ENCODE assay signal across 2 cellular contexts in the genomic region with DNA sequence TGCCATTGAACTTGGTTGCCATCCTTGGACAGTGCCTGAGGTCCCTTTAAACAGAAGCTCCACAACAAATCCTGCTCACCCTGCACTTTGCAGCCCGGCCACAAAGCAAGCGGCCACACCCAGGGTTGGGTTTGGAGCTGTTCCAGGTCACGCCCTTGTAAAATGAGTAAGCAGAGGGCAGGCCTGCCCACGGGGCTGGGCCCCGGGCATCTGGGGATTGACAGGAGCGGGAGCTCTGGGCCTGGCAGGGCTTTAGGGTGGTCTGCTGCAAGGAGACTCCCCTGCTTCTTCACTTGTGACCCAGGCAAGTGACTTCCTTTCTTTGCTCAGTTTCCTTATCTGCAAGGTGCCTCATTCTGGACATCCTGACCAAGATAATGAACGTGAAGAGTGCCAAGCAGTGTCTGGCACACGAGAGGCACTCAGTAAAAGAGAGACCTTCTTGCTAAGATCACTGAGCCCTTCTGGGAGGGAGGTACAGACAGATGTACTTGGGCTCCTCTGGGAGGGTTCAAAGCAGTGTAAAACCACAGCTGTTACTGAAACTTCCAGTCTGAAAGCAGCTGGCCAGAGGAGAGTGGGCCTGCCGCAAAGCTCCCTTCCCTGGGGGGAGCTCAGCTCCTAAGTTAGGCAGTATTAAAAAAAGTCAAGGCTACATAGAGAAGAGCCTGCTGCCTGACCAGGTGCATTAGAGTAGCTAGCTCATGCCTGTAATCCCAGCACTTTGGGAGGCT.
TF ChIP-seq lines count a peak whose summit lies in the region.

No MANE protein-coding gene starts in this region.

TF ChIP-seq in K562, 482 proteins besides CTCF, POLR2A, EP300 and RAD21 (continues in another document):
- TF ChIP-seq, protein P1, sequence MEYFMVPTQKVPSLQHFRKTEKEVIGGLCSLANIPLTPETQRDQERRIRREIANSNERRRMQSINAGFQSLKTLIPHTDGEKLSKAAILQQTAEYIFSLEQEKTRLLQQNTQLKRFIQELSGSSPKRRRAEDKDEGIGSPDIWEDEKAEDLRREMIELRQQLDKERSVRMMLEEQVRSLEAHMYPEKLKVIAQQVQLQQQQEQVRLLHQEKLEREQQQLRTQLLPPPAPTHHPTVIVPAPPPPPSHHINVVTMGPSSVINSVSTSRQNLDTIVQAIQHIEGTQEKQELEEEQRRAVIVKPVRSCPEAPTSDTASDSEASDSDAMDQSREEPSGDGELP (CRISPR knock-in tag; IDR thresholded peaks at IDR 0.05; ENCODE audit: borderline replicate concordance), result peak; percentile 75; the same call in 1 of the 2 replicates
- peak; percentile 60; the same call in 1 of the 2 replicates for TF ChIP-seq MXI1 (IDR thresholded peaks at IDR 0.05; ENCODE audit: low read depth, low read length)
- TF ChIP-seq ZNF316 (IDR thresholded peaks at IDR 0.05), result peak; percentile 76
- no peak for TF ChIP-seq ZKSCAN8 (CRISPR knock-in tag; IDR thresholded peaks at IDR 0.05)
- peak; percentile 57 for TF ChIP-seq ARID1B (IDR thresholded peaks at IDR 0.05)
- 0 out of 2 replicates have a peak, but pooled peaks have one; percentile 9 for TF ChIP-seq RAD51 (IDR thresholded peaks at IDR 0.05; ENCODE audit: borderline replicate concordance, low read depth)
- TF ChIP-seq, protein P2, sequence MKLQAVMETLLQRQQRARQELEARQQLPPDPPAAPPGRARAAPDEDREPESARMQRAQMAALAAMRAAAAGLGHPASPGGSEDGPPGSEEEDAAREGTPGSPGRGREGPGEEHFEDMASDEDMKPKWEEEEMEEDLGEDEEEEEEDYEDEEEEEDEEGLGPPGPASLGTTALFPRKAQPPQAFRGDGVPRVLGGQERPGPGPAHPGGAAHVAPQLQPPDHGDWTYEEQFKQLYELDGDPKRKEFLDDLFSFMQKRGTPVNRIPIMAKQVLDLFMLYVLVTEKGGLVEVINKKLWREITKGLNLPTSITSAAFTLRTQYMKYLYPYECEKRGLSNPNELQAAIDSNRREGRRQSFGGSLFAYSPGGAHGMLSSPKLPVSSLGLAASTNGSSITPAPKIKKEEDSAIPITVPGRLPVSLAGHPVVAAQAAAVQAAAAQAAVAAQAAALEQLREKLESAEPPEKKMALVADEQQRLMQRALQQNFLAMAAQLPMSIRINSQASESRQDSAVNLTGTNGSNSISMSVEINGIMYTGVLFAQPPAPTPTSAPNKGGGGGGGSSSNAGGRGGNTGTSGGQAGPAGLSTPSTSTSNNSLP (IDR thresholded peaks at IDR 0.05; ENCODE audit: borderline replicate concordance, low read depth, low read length), result no peak
- no peak for TF ChIP-seq CREM (IDR thresholded peaks at IDR 0.05; ENCODE audit: low read depth)
- TF ChIP-seq FOSL1 (tag; conservative IDR thresholded peaks at IDR 0.05), result peak; percentile 73
- TF ChIP-seq, protein P3, sequence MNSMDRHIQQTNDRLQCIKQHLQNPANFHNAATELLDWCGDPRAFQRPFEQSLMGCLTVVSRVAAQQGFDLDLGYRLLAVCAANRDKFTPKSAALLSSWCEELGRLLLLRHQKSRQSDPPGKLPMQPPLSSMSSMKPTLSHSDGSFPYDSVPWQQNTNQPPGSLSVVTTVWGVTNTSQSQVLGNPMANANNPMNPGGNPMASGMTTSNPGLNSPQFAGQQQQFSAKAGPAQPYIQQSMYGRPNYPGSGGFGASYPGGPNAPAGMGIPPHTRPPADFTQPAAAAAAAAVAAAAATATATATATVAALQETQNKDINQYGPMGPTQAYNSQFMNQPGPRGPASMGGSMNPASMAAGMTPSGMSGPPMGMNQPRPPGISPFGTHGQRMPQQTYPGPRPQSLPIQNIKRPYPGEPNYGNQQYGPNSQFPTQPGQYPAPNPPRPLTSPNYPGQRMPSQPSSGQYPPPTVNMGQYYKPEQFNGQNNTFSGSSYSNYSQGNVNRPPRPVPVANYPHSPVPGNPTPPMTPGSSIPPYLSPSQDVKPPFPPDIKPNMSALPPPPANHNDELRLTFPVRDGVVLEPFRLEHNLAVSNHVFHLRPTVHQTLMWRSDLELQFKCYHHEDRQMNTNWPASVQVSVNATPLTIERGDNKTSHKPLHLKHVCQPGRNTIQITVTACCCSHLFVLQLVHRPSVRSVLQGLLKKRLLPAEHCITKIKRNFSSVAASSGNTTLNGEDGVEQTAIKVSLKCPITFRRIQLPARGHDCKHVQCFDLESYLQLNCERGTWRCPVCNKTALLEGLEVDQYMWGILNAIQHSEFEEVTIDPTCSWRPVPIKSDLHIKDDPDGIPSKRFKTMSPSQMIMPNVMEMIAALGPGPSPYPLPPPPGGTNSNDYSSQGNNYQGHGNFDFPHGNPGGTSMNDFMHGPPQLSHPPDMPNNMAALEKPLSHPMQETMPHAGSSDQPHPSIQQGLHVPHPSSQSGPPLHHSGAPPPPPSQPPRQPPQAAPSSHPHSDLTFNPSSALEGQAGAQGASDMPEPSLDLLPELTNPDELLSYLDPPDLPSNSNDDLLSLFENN (IDR thresholded peaks at IDR 0.05; ENCODE audit: low read depth in 2 of 2, low read length in 2 of 2), result 0 out of 4 replicates have a peak, but pooled peaks of 1 of the 2 experiments have one; percentile 17
- TF ChIP-seq MAZ (CRISPR knock-in tag; conservative IDR thresholded peaks at IDR 0.05 in 1 of 2, IDR thresholded peaks at IDR 0.05 in 1 of 2), result peak in 1 of 2 experiments; percentile 32; a peak in 1 of 4 replicates
- TF ChIP-seq, protein P4, sequence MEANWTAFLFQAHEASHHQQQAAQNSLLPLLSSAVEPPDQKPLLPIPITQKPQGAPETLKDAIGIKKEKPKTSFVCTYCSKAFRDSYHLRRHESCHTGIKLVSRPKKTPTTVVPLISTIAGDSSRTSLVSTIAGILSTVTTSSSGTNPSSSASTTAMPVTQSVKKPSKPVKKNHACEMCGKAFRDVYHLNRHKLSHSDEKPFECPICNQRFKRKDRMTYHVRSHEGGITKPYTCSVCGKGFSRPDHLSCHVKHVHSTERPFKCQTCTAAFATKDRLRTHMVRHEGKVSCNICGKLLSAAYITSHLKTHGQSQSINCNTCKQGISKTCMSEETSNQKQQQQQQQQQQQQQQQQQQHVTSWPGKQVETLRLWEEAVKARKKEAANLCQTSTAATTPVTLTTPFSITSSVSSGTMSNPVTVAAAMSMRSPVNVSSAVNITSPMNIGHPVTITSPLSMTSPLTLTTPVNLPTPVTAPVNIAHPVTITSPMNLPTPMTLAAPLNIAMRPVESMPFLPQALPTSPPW (CRISPR knock-in tag; IDR thresholded peaks at IDR 0.05), result 0 out of 2 replicates have a peak, but pooled peaks have one; percentile 43
- TF ChIP-seq, protein P5, sequence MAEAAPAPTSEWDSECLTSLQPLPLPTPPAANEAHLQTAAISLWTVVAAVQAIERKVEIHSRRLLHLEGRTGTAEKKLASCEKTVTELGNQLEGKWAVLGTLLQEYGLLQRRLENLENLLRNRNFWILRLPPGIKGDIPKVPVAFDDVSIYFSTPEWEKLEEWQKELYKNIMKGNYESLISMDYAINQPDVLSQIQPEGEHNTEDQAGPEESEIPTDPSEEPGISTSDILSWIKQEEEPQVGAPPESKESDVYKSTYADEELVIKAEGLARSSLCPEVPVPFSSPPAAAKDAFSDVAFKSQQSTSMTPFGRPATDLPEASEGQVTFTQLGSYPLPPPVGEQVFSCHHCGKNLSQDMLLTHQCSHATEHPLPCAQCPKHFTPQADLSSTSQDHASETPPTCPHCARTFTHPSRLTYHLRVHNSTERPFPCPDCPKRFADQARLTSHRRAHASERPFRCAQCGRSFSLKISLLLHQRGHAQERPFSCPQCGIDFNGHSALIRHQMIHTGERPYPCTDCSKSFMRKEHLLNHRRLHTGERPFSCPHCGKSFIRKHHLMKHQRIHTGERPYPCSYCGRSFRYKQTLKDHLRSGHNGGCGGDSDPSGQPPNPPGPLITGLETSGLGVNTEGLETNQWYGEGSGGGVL (CRISPR knock-in tag; IDR thresholded peaks at IDR 0.05), result no peak
- TF ChIP-seq, protein P6, sequence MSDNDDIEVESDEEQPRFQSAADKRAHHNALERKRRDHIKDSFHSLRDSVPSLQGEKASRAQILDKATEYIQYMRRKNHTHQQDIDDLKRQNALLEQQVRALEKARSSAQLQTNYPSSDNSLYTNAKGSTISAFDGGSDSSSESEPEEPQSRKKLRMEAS (CRISPR knock-in tag; IDR thresholded peaks at IDR 0.05), result 0 out of 2 replicates have a peak, but pooled peaks have one; percentile 5

TF ChIP-seq in liver, 16 proteins besides CTCF, POLR2A, EP300 and RAD21:
- TF ChIP-seq, protein P7, sequence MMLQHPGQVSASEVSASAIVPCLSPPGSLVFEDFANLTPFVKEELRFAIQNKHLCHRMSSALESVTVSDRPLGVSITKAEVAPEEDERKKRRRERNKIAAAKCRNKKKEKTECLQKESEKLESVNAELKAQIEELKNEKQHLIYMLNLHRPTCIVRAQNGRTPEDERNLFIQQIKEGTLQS (IDR thresholded peaks at IDR 0.05), result no peak
- TF ChIP-seq FOXA2 (IDR thresholded peaks at IDR 0.05) (no peak), GABPA (IDR thresholded peaks at IDR 0.05 in 1 of 2, conservative IDR thresholded peaks at IDR 0.05 in 1 of 2) (no peak), SP1 (IDR thresholded peaks at IDR 0.05) (peak; percentile 37), FOXA1 (IDR thresholded peaks at IDR 0.05) (no peak), EGR1 (IDR thresholded peaks at IDR 0.05; ENCODE audit: low read depth in 2 of 2) (no peak), RXRA (IDR thresholded peaks at IDR 0.05) (no peak), YY1 (IDR thresholded peaks at IDR 0.05) (no peak), TAF1 (conservative IDR thresholded peaks at IDR 0.05) (no peak), NR2F2 (IDR thresholded peaks at IDR 0.05) (no peak), JUND (IDR thresholded peaks at IDR 0.05) (no peak), HNF4G (IDR thresholded peaks at IDR 0.05) (no peak), HNF4A (conservative IDR thresholded peaks at IDR 0.05) (peak; percentile 40 to 59)
- TF ChIP-seq, protein P6 (IDR thresholded peaks at IDR 0.05), result peak; percentile 49
- TF ChIP-seq, protein P8, sequence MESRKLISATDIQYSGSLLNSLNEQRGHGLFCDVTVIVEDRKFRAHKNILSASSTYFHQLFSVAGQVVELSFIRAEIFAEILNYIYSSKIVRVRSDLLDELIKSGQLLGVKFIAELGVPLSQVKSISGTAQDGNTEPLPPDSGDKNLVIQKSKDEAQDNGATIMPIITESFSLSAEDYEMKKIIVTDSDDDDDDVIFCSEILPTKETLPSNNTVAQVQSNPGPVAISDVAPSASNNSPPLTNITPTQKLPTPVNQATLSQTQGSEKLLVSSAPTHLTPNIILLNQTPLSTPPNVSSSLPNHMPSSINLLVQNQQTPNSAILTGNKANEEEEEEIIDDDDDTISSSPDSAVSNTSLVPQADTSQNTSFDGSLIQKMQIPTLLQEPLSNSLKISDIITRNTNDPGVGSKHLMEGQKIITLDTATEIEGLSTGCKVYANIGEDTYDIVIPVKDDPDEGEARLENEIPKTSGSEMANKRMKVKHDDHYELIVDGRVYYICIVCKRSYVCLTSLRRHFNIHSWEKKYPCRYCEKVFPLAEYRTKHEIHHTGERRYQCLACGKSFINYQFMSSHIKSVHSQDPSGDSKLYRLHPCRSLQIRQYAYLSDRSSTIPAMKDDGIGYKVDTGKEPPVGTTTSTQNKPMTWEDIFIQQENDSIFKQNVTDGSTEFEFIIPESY (IDR thresholded peaks at IDR 0.05), result no peak
- TF ChIP-seq, protein P9, sequence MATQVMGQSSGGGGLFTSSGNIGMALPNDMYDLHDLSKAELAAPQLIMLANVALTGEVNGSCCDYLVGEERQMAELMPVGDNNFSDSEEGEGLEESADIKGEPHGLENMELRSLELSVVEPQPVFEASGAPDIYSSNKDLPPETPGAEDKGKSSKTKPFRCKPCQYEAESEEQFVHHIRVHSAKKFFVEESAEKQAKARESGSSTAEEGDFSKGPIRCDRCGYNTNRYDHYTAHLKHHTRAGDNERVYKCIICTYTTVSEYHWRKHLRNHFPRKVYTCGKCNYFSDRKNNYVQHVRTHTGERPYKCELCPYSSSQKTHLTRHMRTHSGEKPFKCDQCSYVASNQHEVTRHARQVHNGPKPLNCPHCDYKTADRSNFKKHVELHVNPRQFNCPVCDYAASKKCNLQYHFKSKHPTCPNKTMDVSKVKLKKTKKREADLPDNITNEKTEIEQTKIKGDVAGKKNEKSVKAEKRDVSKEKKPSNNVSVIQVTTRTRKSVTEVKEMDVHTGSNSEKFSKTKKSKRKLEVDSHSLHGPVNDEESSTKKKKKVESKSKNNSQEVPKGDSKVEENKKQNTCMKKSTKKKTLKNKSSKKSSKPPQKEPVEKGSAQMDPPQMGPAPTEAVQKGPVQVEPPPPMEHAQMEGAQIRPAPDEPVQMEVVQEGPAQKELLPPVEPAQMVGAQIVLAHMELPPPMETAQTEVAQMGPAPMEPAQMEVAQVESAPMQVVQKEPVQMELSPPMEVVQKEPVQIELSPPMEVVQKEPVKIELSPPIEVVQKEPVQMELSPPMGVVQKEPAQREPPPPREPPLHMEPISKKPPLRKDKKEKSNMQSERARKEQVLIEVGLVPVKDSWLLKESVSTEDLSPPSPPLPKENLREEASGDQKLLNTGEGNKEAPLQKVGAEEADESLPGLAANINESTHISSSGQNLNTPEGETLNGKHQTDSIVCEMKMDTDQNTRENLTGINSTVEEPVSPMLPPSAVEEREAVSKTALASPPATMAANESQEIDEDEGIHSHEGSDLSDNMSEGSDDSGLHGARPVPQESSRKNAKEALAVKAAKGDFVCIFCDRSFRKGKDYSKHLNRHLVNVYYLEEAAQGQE (IDR thresholded peaks at IDR 0.05), result no peak
